In genomic region chr9:112140936-112141335, GRCh38 we compare ENCODE assay signal across 1 cellular context.
TF ChIP-seq lines count a peak whose summit lies in the region.

No MANE protein-coding gene starts in this region.

TF ChIP-seq in IMR-90, 13 proteins besides CTCF, POLR2A, EP300 and RAD21:
- TF ChIP-seq MAZ (IDR thresholded peaks at IDR 0.05; ENCODE audit: borderline replicate concordance, low read depth, low read length), result no peak
- peak; percentile 32; the same call in 1 of the 2 replicates for TF ChIP-seq BHLHE40 (IDR thresholded peaks at IDR 0.05; ENCODE audit: low read depth, low read length)
